Comparison of ENCODE assay signal across 14 cellular contexts in genomic region chr4:112290341-112290740, GRCh38. TPM values are rescaled to one million over a fixed set of nuclear protein-coding genes. Genes with fewer than 3 reads are reported as not detected.
DNase-seq lines count a peak whose midpoint lies in the region; ATAC-seq and TF ChIP-seq lines count a peak whose summit lies in the region.
"Had no signal": no experiment of that assay in that cellular context is flagged by ENCODE, and none has a peak within 500 bp of the region (broad histone marks: within the 10 kb centered on the region; RNA-seq: fewer than 3 reads in every experiment).

No MANE protein-coding gene starts in this region.

- POLR2A ChIA-PET in activated B cell treated with CpG ODN at 0.5 μM for 24 hours (lab: Charles Lee): interaction anchor here (3.5 kb wide), 1 partner anchor 21 kb away, joined by 26 read pairs; no protein-coding TSS in a partner anchor

- TF ChIP-seq CTCF in activated B cell treated with CpG ODN at 0.5 μM for 24 hours (IDR thresholded peaks at IDR 0.05): no peak

- no peak overlapping the region for H3K4me3 Mint-ChIP-seq in activated B cell treated with CpG ODN at 0.5 μM for 24 hours
- H3K4me3 Mint-ChIP-seq: dendritic cell treated with granulocyte-macrophage colony-stimulating factor and Interleukin-4, amounts not matched to agents 40 ng/mL and 50 ng/mL, for 4 days had no signal

- intact Hi-C loops in activated B cell treated with CpG ODN at 0.5 μM for 24 hours (cut with micrococcal nuclease): no loop called here

- H3K4me1 Mint-ChIP-seq in activated B cell treated with CpG ODN at 0.5 μM for 24 hours: peaks cover 46% of the 10 kb centered on the region

- H3K27me3 Mint-ChIP-seq in activated B cell treated with CpG ODN at 0.5 μM for 24 hours: no peaks in the 10 kb centered on the region
- H3K27me3 Mint-ChIP-seq: dendritic cell treated with granulocyte-macrophage colony-stimulating factor and Interleukin-4, amounts not matched to agents 40 ng/mL and 50 ng/mL, for 4 days had no signal

- peak; percentile 34 for DNase-seq in stimulated activated CD4-positive, alpha-beta T cell treated with anti-CD3 and anti-CD28 coated beads, Interleukin-4, amount 100 ng/mL, for 24 hours
- DNase-seq in stimulated activated CD4-positive, alpha-beta T cell treated with anti-CD3 and anti-CD28 coated beads, Interleukin-2, amount 100 ng/mL, for 48 hours: no peak
- DNase-seq in activated B cell treated with CpG ODN at 0.5 μM for 24 hours (no peak), NCI-H2171 (lab: John Stamatoyannopoulos, UW) (no peak), SHP77 treated with DMSO at 0.1 percent for 48 hours (lab: John Stamatoyannopoulos, UW) (no peak), NCI-H748 treated with DMSO at 0.1 percent for 48 hours (lab: John Stamatoyannopoulos, UW) (no peak), cerebellar cortex (ENCODE audit: low spot score) (no peak)
- DNase-seq: AML-193, NCI-H146, NCI-H524, RPMI8226, T-helper 9 cell had no signal

- ATAC-seq in HG02852 (IDR thresholded peaks at IDR 0.05; ENCODE audit: unreplicated experiment) (peak; percentile 30), activated B cell treated with CpG ODN at 0.5 μM for 24 hours (ENCODE audit: low read depth) (no peak)

- no peaks in the 10 kb centered on the region for H3K9me3 Mint-ChIP-seq in activated B cell treated with CpG ODN at 0.5 μM for 24 hours
- H3K9me3 Mint-ChIP-seq: dendritic cell treated with granulocyte-macrophage colony-stimulating factor and Interleukin-4, amounts not matched to agents 40 ng/mL and 50 ng/mL, for 4 days had no signal

- H3K27ac Mint-ChIP-seq in activated B cell treated with CpG ODN at 0.5 μM for 24 hours: peak overlapping the region; percentile 98

- CTCF ChIA-PET in activated B cell treated with CpG ODN at 0.5 μM for 24 hours (lab: Charles Lee): interaction anchor here (0.6 kb wide), 1 partner anchor 38 kb away, joined by 3 read pairs; no protein-coding TSS in a partner anchor

- H3K36me3 Mint-ChIP-seq in activated B cell treated with CpG ODN at 0.5 μM for 24 hours (ENCODE audit: low read depth): peaks cover 5% of the 10 kb centered on the region

RNA-seq across cellular contexts. Expression of gene TIFA, which starts 4.6 kb away (rescaled TPM):
- total RNA-seq in activated B cell treated with CpG ODN at 0.5 μM for 24 hours: 36.4 and 43.4 TPM in 2 replicates

RNA-seq across cellular contexts. Expression of gene ALPK1, which starts 6.8 kb away (rescaled TPM):
- 23.1 and 26.7 TPM in 2 replicates for total RNA-seq in activated B cell treated with CpG ODN at 0.5 μM for 24 hours

RNA-seq across cellular contexts. Expression of gene AP1AR, which starts 58.8 kb away (rescaled TPM):
- total RNA-seq in activated B cell treated with CpG ODN at 0.5 μM for 24 hours: 20.1 and 24.3 TPM in 2 replicates
